ENCODE assay signal across 20 cellular contexts in genomic region chr4:147076179-147076578, GRCh38.
"Had no signal": no experiment of that assay in that cellular context is flagged by ENCODE, and none has a peak within 500 bp of the region (broad histone marks: within the 10 kb centered on the region; RNA-seq: fewer than 3 reads in every experiment).

No MANE protein-coding gene starts in this region.

- H3K36me3 ChIP-seq: ascending aorta, neural progenitor cell, ovary, sigmoid colon, stomach, upper lobe of right lung had no signal

- DNase-seq: activated CD4-positive, alpha-beta memory T cell treated with anti-CD3 and anti-CD28 coated beads for 36 hours; activated CD4-positive, alpha-beta T cell treated with anti-CD3 and anti-CD28 coated beads for 1 hour; activated CD8-positive, alpha-beta memory T cell treated with anti-CD3 and anti-CD28 coated beads, Interleukin-2, amount 10 ng/mL, durations not matched to agents 7 days and 5 days; activated naive CD4-positive, alpha-beta T cell treated with anti-CD3 and anti-CD28 coated beads, Interleukin-2, amount 10 ng/mL, durations not matched to agents 7 days and 5 days; activated T-cell treated with anti-CD3 and anti-CD28 coated beads, Interleukin-2, amount 50 U/mL, for 1 hour; dorsolateral prefrontal cortex; endodermal cell; erythroblast; midbrain; ovary; sigmoid colon; stimulated activated CD4-positive, alpha-beta T cell treated with anti-CD3 and anti-CD28 coated beads, Interleukin-1b, Interleukin-23, amount 100 ng/mL, for 48 hours; stomach; T1000; testis; upper lobe of right lung had no signal

- H3K27me3 ChIP-seq: ascending aorta, neural progenitor cell, ovary, sigmoid colon, stomach, testis, upper lobe of right lung had no signal

- H3K4me3 ChIP-seq: ascending aorta, dorsolateral prefrontal cortex, lung, neural progenitor cell, ovary, sigmoid colon, stomach, testis, upper lobe of right lung had no signal

- H3K27ac ChIP-seq: ascending aorta, dorsolateral prefrontal cortex, neural progenitor cell, ovary, sigmoid colon, stomach, testis, upper lobe of right lung had no signal

- H3K4me1 ChIP-seq: ascending aorta, neural progenitor cell, testis had no signal

- H3K9me3 ChIP-seq: ascending aorta, ovary, sigmoid colon, testis, upper lobe of right lung had no signal

- FAIRE-seq: bronchial epithelial cell had no signal

- ATAC-seq: activated CD8-positive, alpha-beta memory T cell treated with anti-CD3 and anti-CD28 coated beads, Interleukin-2, amount 10 ng/mL, durations not matched to agents 7 days and 5 days; upper lobe of right lung had no signal
